18 cellular contexts compared by ENCODE assay signal in the genomic region with DNA sequence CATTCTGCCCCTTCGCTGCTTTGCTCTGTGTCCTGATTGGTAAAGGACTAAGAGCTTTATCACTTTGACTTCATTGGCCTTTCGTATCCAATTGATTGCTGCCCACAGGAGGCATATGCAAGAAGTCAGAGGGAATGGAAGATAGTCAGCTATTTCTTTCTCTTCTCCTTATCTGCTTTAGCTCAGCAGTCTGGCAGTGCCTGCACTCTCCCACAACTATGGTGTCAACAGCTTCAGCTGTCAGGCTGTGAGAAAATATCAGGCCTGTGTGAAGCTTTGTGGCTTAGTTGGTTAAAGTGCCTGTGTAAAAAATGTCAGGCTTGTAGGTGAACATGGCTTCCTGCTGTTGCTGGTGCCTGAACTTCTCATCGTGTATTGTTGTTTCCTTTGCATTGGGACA.
A peak's percentile ranks its signal among the peaks of the same experiment; 100 is the strongest.
DNase-seq lines count a peak whose midpoint lies in the region; TF ChIP-seq lines count a peak whose summit lies in the region.
"Had no signal": no experiment of that assay in that cellular context is flagged by ENCODE, and none has a peak within 500 bp of the region (broad histone marks: within the 10 kb centered on the region; RNA-seq: fewer than 3 reads in every experiment).

No MANE protein-coding gene starts in this region.

- H3K4me1 Mint-ChIP-seq in endodermal cell: peaks cover 15% of the 10 kb centered on the region
- H3K4me1 Mint-ChIP-seq: CD14-positive monocyte, H9 had no signal

- no peak overlapping the region for H3K9ac ChIP-seq in endodermal cell (ENCODE audit: extremely low read depth, low read length, poor library complexity, severe bottlenecking)

- DNase-seq in ELF-1 (ENCODE audit: low read depth, low spot score): peak; percentile 2
- peak; percentile 69 for DNase-seq in OCI-M2 (lab: John Stamatoyannopoulos, UW; ENCODE audit: unreplicated experiment)
- peak; percentile 59 for DNase-seq in endodermal cell
- DNase-seq in iPS-NIHi7 (ENCODE audit: extremely low spot score): peak; percentile 21
- DNase-seq in NCI-H345 treated with DMSO at 0.1 percent for 48 hours (lab: John Stamatoyannopoulos, UW; ENCODE audit: unreplicated experiment): no peak
- no peak for DNase-seq in hepatic stellate cell (ENCODE audit: low spot score)
- no peak for DNase-seq in NCI-H526 treated with DMSO at 0.1 percent for 48 hours (lab: John Stamatoyannopoulos, UW)
- DNase-seq: COR-L47, H9, Karpas-422, MG63, NCI-H1105 treated with DMSO at 0.1 percent for 48 hours, NCI-H187, NCI-H2171, NCI-H446 treated with DMSO at 0.1 percent for 48 hours, NCI-H748 treated with DMSO at 0.1 percent for 48 hours had no signal

- TF ChIP-seq CTCF in endodermal cell (conservative IDR thresholded peaks at IDR 0.05): no peak

- H3K4me3 Mint-ChIP-seq in endodermal cell: no peak overlapping the region
- H3K4me3 Mint-ChIP-seq: CD14-positive monocyte, H9 had no signal

- no peak overlapping the region for H3K27ac Mint-ChIP-seq in endodermal cell
- H3K27ac Mint-ChIP-seq: CD14-positive monocyte, H9 had no signal

- no peaks in the 10 kb centered on the region for H3K27me3 ChIP-seq in endodermal cell (ENCODE audit: control insufficient read depth, insufficient read depth, low read length, poor library complexity, severe bottlenecking)
- H3K27me3 ChIP-seq: MG63 had no signal

- no peaks in the 10 kb centered on the region for H3K36me3 ChIP-seq in endodermal cell (ENCODE audit: control insufficient read depth, insufficient read depth, low read length)
- H3K36me3 ChIP-seq: MG63 had no signal

- no peaks in the 10 kb centered on the region for H3K9me3 Mint-ChIP-seq in endodermal cell

- H3K27me3 Mint-ChIP-seq in endodermal cell (ENCODE audit: insufficient read depth): no peaks in the 10 kb centered on the region

- H3K4me3 ChIP-seq in endodermal cell (ENCODE audit: low read length): no peak overlapping the region
- H3K4me3 ChIP-seq: MG63, SK-N-MC had no signal

- 79% methylated on average over 3 of the region's 3 CpGs; no CpG with 5 or more reads in 1 of the 2 experiments for WGBS in endodermal cell (ENCODE audit: insufficient coverage in 1 of 2, insufficient read length in 1 of 2), 2 experiments

- H3K27ac ChIP-seq in endodermal cell (ENCODE audit: low read depth, low read length): no peak overlapping the region
- H3K27ac ChIP-seq: SK-N-MC had no signal

- no peaks in the 10 kb centered on the region for H3K36me3 Mint-ChIP-seq in endodermal cell (ENCODE audit: low read depth)
- H3K36me3 Mint-ChIP-seq: CD14-positive monocyte had no signal

- H3K9me3 ChIP-seq in endodermal cell (ENCODE audit: control insufficient read depth, low read length): no peaks in the 10 kb centered on the region
- H3K9me3 ChIP-seq: MG63 had no signal

- H3K4me1 ChIP-seq in endodermal cell (ENCODE audit: control insufficient read depth, insufficient read depth, low read length): peaks cover 6% of the 10 kb centered on the region

Comparison
In these comparisons a context has a peak if more than half of its experiments do, and no peak if none do; other contexts are left out.
1. DNase-seq: peak in ELF-1 (single experiment), OCI-M2 (single experiment), endodermal cell (single experiment) and iPS-NIHi7 (single experiment); none in NCI-H345 treated with DMSO at 0.1 percent for 48 hours (single experiment), hepatic stellate cell (single experiment) and NCI-H526 treated with DMSO at 0.1 percent for 48 hours (single experiment).